In the genomic region with DNA sequence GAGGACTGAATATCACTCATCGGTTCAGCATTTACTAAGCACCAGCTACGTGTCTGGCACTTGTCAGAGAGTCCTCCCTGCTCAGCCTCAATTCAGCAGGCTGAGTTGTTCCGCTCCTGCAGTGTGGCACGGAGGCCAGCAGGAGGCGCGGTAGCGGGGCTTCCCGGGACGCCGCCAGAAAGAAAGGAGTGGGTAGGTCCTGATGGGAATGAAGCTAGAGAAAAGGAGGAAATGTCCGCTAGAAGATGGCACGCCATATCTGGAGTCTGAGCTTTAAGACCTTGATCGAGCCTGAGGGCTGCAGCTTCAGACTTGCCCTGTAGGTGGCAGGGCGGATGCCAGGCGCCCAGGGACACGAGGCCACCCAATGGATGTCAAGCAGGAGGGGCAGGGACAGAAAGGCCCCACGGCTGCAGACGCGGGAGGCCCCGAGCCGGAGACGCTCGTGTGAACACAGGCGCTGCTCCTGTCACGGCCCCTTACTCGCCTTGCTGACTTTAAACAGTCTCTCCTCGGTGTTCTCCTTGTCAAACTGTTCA, we compare ENCODE assay signal across 8 cellular contexts. TPM values are rescaled to one million over a fixed set of nuclear protein-coding genes. Genes with fewer than 3 reads are reported as not detected.
A peak's percentile ranks its signal among the peaks of the same experiment; 100 is the strongest.
DNase-seq lines count a peak whose midpoint lies in the region; ATAC-seq and TF ChIP-seq lines count a peak whose summit lies in the region.

No MANE protein-coding gene starts in this region.

- no peak for TF ChIP-seq EP300 in neural cell (conservative IDR thresholded peaks at IDR 0.05; ENCODE audit: poor library complexity, severe bottlenecking)

- no peak for TF ChIP-seq RAD21 in neural cell (conservative IDR thresholded peaks at IDR 0.05)

- ATAC-seq in HG02678 (IDR thresholded peaks at IDR 0.05; ENCODE audit: unreplicated experiment), result peak; percentile 71
- ATAC-seq in activated T-cell treated with anti-CD3 and anti-CD28 coated beads, Interleukin-2, amount 50 U/mL, for 4 hours, result peak; percentile 88
- no peak for ATAC-seq in GM19463 (IDR thresholded peaks at IDR 0.05; ENCODE audit: unreplicated experiment)

- DNase-seq in EL (peak; percentile 94), fibroblast of peridontal ligament (ENCODE audit: extremely low read depth) (peak; percentile 94), testis (peak; percentile 80)
- peak; percentile 41 for DNase-seq in activated T-cell treated with anti-CD3 and anti-CD28 coated beads, Interleukin-2, amount 50 U/mL, for 4 hours

- H3K36me3 Mint-ChIP-seq in activated T-cell treated with anti-CD3 and anti-CD28 coated beads, Interleukin-2, amount 50 U/mL, for 4 hours (ENCODE audit: insufficient read depth), result peaks cover 16% of the 10 kb centered on the region

- H3K4me3 Mint-ChIP-seq in activated T-cell treated with anti-CD3 and anti-CD28 coated beads, Interleukin-2, amount 50 U/mL, for 4 hours, result peak overlapping the region; percentile 71

- no peak for TF ChIP-seq POLR2A in testis (IDR thresholded peaks at IDR 0.05)

- H3K27me3 ChIP-seq in OCI-LY1 (ENCODE audit: insufficient read depth, low read length) (no peaks in the 10 kb centered on the region), neural cell (ENCODE audit: insufficient read depth, low read depth, low read length) (no peaks in the 10 kb centered on the region), testis (no peaks in the 10 kb centered on the region)

- H3K9ac ChIP-seq in OCI-LY1 (ENCODE audit: low read length), result peak overlapping the region; percentile 55
- no peak overlapping the region for H3K9ac ChIP-seq in neural cell (ENCODE audit: low read length)

- H3K36me3 ChIP-seq in OCI-LY1 (ENCODE audit: insufficient read depth, low read length) (no peaks in the 10 kb centered on the region), neural cell (ENCODE audit: insufficient read depth, low read length) (no peaks in the 10 kb centered on the region), testis (ENCODE audit: low read depth, missing control alignments) (no peaks in the 10 kb centered on the region)

- H3K27me3 Mint-ChIP-seq in activated T-cell treated with anti-CD3 and anti-CD28 coated beads, Interleukin-2, amount 50 U/mL, for 4 hours (ENCODE audit: low read depth), result no peaks in the 10 kb centered on the region

- H3K4me3 ChIP-seq in OCI-LY1 (ENCODE audit: low read depth, low read length, poor library complexity, severe bottlenecking) (peak overlapping the region; percentile 55), neural cell (ENCODE audit: low read length) (no peak overlapping the region), testis (peak overlapping the region in 1 of 2 donors; percentile 25)

- 8 to 13% methylated on average over 27 of the region's 27 CpGs for WGBS in testis, 2 donors

- H3K4me1 ChIP-seq in OCI-LY1 (ENCODE audit: insufficient read depth, low read length, severe bottlenecking) (peaks cover 19% of the 10 kb centered on the region), testis (peaks cover 14% of the 10 kb centered on the region)

- no peaks in the 10 kb centered on the region for H3K9me2 ChIP-seq in OCI-LY1 (ENCODE audit: low read depth, low read length)
- H3K9me2 ChIP-seq in neural cell (ENCODE audit: insufficient read depth, low read length), result no peaks in the 10 kb centered on the region

- H3K27ac ChIP-seq in OCI-LY1 (ENCODE audit: low read depth, low read length, poor library complexity, severe bottlenecking), result peak overlapping the region; percentile 56
- no peak overlapping the region for H3K27ac ChIP-seq in neural cell (ENCODE audit: low read length)
- peak overlapping the region in 1 of 2 donors; percentile 73 for H3K27ac ChIP-seq in testis

- no peaks in the 10 kb centered on the region for H3K79me2 ChIP-seq in OCI-LY1 (ENCODE audit: insufficient read depth, low read length)
- H3K79me2 ChIP-seq in neural cell (replicated peaks; ENCODE audit: insufficient read depth, low read length), result no peaks in the 10 kb centered on the region

- no peaks in the 10 kb centered on the region for H4K20me1 ChIP-seq in OCI-LY1 (ENCODE audit: insufficient read depth, low read length)
- H4K20me1 ChIP-seq in neural cell (ENCODE audit: insufficient read depth), result no peaks in the 10 kb centered on the region

- H3K4me2 ChIP-seq in OCI-LY1 (ENCODE audit: low read length), result peak overlapping the region; percentile 75
- no peak overlapping the region for H3K4me2 ChIP-seq in neural cell (ENCODE audit: low read length)

- no peaks in the 10 kb centered on the region for H3K9me3 Mint-ChIP-seq in activated T-cell treated with anti-CD3 and anti-CD28 coated beads, Interleukin-2, amount 50 U/mL, for 4 hours

- intact Hi-C loops in testis (cut with DNase I; ENCODE audit: low total_unique reads), result no loop called here

- H3K4me1 Mint-ChIP-seq in activated T-cell treated with anti-CD3 and anti-CD28 coated beads, Interleukin-2, amount 50 U/mL, for 4 hours (ENCODE audit: low read depth), result peaks cover 5% of the 10 kb centered on the region

- H3F3A ChIP-seq in OCI-LY1 (ENCODE audit: insufficient read depth, low read length), result no peaks in the 10 kb centered on the region
- H3F3A ChIP-seq in neural cell (ENCODE audit: insufficient read depth, low read length, poor library complexity, severe bottlenecking), result no peaks in the 10 kb centered on the region

- peak overlapping the region; percentile 39 for H2AFZ ChIP-seq in OCI-LY1 (ENCODE audit: low read length)
- H2AFZ ChIP-seq in neural cell (ENCODE audit: low read depth, low read length), result no peak overlapping the region

- peak; percentile 100 for TF ChIP-seq CTCF in OCI-LY1 (IDR thresholded peaks at IDR 0.05; ENCODE audit: low read length)
- peak; percentile 67 for TF ChIP-seq CTCF in neural cell (IDR thresholded peaks at IDR 0.05; ENCODE audit: poor library complexity, severe bottlenecking)
- peak; percentile 93 to 95 (median 94) for TF ChIP-seq CTCF in testis (IDR thresholded peaks at IDR 0.05)

- H3K9me3 ChIP-seq in OCI-LY1 (ENCODE audit: low read length) (no peaks in the 10 kb centered on the region), neural cell (ENCODE audit: low read length) (no peaks in the 10 kb centered on the region), testis (no peaks in the 10 kb centered on the region)

TF ChIP-seq in neural cell, 6 proteins besides CTCF, POLR2A, EP300 and RAD21:
- peak; percentile 18 for TF ChIP-seq SMC3 (conservative IDR thresholded peaks at IDR 0.05; ENCODE audit: poor library complexity)
- no peak for TF ChIP-seq POLR2AphosphoS5 (IDR thresholded peaks at IDR 0.05)
TF ChIP-seq in neural cell: peak in this region for 1.

RNA-seq across cellular contexts. Expression of a gene that starts 18.7 kb away (rescaled TPM):
- total RNA-seq in activated T-cell treated with anti-CD3 and anti-CD28 coated beads, Interleukin-2, amount 50 U/mL, for 4 hours, result 10 to 100 TPM; 14.9 to 15.9 (median 15.3) TPM
- polyA plus RNA-seq in neural cell (1.9 and 2.3 TPM in 2 replicates), testis (ENCODE audit: insufficient read depth, low read depth, low replicate concordance) (348 TPM)
- 2.0 and 3.2 TPM in 2 replicates for polyA minus RNA-seq in neural cell
- total RNA-seq in testis, result 100 to 1,000 TPM; 203 to 281 TPM

RNA-seq across cellular contexts. Expression of a gene that starts 47.1 kb away (rescaled TPM):
- 10 to 100 TPM; 35.5 to 41.8 (median 38.4) TPM for total RNA-seq in activated T-cell treated with anti-CD3 and anti-CD28 coated beads, Interleukin-2, amount 50 U/mL, for 4 hours
- polyA plus RNA-seq in neural cell (33.2 and 47.7 TPM in 2 replicates), testis (ENCODE audit: insufficient read depth, low read depth, low replicate concordance) (35.6 TPM)
- polyA minus RNA-seq in neural cell, result 16.1 and 18.3 TPM in 2 replicates
- 10 to 100 TPM in 1 of 2 donors, 1 to 10 TPM in 1; 9.5 to 16.8 TPM for total RNA-seq in testis

RNA-seq across cellular contexts. Expression of a gene that starts 49.5 kb away (rescaled TPM):
- 10 to 100 TPM; 41.0 to 48.0 (median 42.4) TPM for total RNA-seq in activated T-cell treated with anti-CD3 and anti-CD28 coated beads, Interleukin-2, amount 50 U/mL, for 4 hours
- polyA plus RNA-seq in neural cell, result 0.46 and 0.74 TPM in 2 replicates
- polyA minus RNA-seq in neural cell, result 0.73 and 1.5 TPM in 2 replicates
- total RNA-seq in testis, result 10 to 100 TPM; 33.9 to 60.0 TPM
- 19.1 TPM for polyA plus RNA-seq in testis (ENCODE audit: insufficient read depth, low read depth, low replicate concordance)

Comparison
In these comparisons a context has a peak if more than half of its experiments do, and no peak if none do; other contexts are left out.
1. DNase-seq: peak in every context shown above with its lines; median percentile 94 in EL; 94 in fibroblast of peridontal ligament; 80 in testis; 41 in activated T-cell treated with anti-CD3 and anti-CD28 coated beads, Interleukin-2, amount 50 U/mL, for 4 hours.
2. RNA of a gene that starts 18.7 kb away (total RNA-seq): 203 to 281 TPM in testis; 14.9 to 15.9 TPM in activated T-cell treated with anti-CD3 and anti-CD28 coated beads, Interleukin-2, amount 50 U/mL, for 4 hours; every median in the first group is over 10 times any median in the second.
3. Peak in every context shown above with its lines, with median percentiles within 50 percentile points of each other: CTCF ChIP-seq.